ENCODE assay signal across 1 cellular context in the genomic region with DNA sequence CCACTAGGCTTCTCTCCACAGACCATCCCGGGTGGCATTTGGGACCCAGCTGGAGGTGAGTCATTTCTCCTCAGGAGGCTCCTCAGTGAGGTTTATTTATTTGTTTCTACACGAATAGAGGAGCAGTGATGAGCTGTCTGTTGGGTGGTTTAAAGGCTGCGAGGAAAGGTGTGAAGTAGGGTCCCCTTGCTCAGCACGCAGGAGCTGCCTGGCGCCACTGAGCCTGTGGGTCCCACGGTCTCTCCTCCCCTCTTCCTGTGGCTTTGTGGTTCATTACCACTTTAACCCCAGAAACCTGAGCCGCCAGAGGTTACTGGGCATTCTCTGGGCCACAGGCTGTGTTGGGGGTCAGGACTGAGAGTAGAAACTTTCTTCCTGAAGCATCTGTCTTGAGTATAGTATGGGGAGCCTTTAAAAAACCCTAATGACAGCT.
TF ChIP-seq lines count a peak whose summit lies in the region.

No MANE protein-coding gene starts in this region.

TF ChIP-seq in A549, 52 proteins besides CTCF, POLR2A, EP300 and RAD21:
- no peak for TF ChIP-seq ZNF302 (CRISPR knock-in tag; IDR thresholded peaks at IDR 0.05)
- TF ChIP-seq FOXS1 (CRISPR knock-in tag; IDR thresholded peaks at IDR 0.05) = no peak
- TF ChIP-seq RNF2 (IDR thresholded peaks at IDR 0.05; ENCODE audit: borderline replicate concordance, low read depth) = no peak
- no peak for TF ChIP-seq MYC (IDR thresholded peaks at IDR 0.05; ENCODE audit: borderline replicate concordance, low read length)
- TF ChIP-seq FOSL2 (IDR thresholded peaks at IDR 0.05) = no peak
- TF ChIP-seq FOSL2 (CRISPR knock-in tag; IDR thresholded peaks at IDR 0.05) = peak; percentile 59
- TF ChIP-seq EHF (CRISPR knock-in tag; IDR thresholded peaks at IDR 0.05) = no peak
- TF ChIP-seq JUNB (IDR thresholded peaks at IDR 0.05) = peak; percentile 22; the same call in 1 of the 2 replicates
